1 cellular context compared by ENCODE assay signal in the genomic region with DNA sequence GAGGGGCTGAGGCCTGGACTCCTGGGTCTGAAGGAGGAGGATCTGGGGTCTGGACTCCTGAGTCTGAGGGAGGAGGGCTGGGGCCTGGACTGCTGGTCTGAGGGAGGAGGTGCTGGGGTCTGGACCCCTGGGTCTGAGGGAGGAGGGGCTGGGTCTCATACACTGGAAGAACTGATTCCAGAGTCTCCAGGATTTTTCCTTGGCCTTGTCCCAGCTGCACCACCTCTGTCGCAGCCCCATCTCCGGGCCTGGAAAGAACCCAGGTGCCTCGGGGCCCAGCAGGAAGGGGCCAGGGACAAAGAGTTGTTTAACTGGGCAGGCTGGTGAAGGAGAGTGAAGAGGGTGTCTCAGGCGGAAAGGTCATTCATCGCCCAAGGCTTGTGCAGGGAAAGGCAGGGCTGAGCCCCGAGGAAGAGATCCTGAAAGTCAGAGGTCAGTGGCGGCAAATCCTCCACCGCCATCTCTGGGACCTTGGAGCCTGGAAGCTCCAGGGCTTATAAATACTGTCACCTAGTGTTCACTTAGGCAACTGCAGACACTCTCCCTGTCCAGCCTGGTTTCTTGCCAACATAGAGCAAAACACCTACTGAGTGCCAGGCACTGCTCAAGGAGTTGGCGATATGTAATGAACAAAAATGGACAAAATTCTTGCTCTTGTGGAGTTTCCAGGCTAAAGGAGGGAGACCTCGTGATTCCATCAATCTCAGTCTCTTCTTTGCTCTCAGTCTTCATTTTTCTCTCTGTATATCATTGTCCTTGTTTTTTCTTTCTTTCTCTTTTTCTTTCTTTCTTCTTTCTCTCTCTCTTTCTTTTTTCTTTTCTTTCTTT.
TF ChIP-seq lines count a peak whose summit lies in the region.

No MANE protein-coding gene starts in this region.

TF ChIP-seq in HepG2, 621 proteins besides CTCF, POLR2A, EP300 and RAD21 (continued from another document):
- TF ChIP-seq, protein P1, sequence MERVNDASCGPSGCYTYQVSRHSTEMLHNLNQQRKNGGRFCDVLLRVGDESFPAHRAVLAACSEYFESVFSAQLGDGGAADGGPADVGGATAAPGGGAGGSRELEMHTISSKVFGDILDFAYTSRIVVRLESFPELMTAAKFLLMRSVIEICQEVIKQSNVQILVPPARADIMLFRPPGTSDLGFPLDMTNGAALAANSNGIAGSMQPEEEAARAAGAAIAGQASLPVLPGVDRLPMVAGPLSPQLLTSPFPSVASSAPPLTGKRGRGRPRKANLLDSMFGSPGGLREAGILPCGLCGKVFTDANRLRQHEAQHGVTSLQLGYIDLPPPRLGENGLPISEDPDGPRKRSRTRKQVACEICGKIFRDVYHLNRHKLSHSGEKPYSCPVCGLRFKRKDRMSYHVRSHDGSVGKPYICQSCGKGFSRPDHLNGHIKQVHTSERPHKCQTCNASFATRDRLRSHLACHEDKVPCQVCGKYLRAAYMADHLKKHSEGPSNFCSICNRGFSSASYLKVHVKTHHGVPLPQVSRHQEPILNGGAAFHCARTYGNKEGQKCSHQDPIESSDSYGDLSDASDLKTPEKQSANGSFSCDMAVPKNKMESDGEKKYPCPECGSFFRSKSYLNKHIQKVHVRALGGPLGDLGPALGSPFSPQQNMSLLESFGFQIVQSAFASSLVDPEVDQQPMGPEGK (CRISPR knock-in tag; IDR thresholded peaks at IDR 0.05), result 0 out of 2 replicates have a peak, but pooled peaks have one; percentile 16
- TF ChIP-seq STAG1 (CRISPR knock-in tag; IDR thresholded peaks at IDR 0.05) (peak; percentile 87), SMARCC2 (IDR thresholded peaks at IDR 0.05) (no peak)
- TF ChIP-seq, protein P2, sequence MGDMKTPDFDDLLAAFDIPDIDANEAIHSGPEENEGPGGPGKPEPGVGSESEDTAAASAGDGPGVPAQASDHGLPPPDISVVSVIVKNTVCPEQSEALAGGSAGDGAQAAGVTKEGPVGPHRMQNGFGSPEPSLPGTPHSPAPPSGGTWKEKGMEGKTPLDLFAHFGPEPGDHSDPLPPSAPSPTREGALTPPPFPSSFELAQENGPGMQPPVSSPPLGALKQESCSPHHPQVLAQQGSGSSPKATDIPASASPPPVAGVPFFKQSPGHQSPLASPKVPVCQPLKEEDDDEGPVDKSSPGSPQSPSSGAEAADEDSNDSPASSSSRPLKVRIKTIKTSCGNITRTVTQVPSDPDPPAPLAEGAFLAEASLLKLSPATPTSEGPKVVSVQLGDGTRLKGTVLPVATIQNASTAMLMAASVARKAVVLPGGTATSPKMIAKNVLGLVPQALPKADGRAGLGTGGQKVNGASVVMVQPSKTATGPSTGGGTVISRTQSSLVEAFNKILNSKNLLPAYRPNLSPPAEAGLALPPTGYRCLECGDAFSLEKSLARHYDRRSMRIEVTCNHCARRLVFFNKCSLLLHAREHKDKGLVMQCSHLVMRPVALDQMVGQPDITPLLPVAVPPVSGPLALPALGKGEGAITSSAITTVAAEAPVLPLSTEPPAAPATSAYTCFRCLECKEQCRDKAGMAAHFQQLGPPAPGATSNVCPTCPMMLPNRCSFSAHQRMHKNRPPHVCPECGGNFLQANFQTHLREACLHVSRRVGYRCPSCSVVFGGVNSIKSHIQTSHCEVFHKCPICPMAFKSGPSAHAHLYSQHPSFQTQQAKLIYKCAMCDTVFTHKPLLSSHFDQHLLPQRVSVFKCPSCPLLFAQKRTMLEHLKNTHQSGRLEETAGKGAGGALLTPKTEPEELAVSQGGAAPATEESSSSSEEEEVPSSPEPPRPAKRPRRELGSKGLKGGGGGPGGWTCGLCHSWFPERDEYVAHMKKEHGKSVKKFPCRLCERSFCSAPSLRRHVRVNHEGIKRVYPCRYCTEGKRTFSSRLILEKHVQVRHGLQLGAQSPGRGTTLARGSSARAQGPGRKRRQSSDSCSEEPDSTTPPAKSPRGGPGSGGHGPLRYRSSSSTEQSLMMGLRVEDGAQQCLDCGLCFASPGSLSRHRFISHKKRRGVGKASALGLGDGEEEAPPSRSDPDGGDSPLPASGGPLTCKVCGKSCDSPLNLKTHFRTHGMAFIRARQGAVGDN (CRISPR knock-in tag; IDR thresholded peaks at IDR 0.05), result peak; percentile 31
TF ChIP-seq in HepG2: peak in this region for 24.
